In the genomic region with DNA sequence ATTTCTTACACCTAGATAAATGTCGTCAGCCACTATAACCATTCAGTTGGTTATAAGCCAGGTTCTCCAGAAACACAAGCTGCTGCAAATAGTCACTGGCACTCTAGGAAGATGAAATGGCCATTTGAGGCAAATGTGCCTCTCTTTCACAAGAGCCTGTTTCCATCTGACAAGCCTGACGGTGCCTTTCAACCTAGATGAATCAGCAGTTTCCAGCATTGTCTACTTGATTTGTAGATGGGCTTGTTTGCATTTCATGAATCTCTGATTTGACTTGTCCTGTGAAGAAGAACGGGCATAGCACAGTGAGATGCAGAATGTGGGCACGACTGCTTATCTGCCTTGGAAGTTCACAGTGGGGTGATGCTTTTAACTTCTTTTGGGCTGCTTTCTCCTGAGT, we compare ENCODE assay signal across 1 cellular context.
TF ChIP-seq lines count a peak whose summit lies in the region.

No MANE protein-coding gene starts in this region.

TF ChIP-seq in GM23338, 12 proteins besides CTCF, POLR2A, EP300 and RAD21 (continued from another document):
- TF ChIP-seq, protein P1, sequence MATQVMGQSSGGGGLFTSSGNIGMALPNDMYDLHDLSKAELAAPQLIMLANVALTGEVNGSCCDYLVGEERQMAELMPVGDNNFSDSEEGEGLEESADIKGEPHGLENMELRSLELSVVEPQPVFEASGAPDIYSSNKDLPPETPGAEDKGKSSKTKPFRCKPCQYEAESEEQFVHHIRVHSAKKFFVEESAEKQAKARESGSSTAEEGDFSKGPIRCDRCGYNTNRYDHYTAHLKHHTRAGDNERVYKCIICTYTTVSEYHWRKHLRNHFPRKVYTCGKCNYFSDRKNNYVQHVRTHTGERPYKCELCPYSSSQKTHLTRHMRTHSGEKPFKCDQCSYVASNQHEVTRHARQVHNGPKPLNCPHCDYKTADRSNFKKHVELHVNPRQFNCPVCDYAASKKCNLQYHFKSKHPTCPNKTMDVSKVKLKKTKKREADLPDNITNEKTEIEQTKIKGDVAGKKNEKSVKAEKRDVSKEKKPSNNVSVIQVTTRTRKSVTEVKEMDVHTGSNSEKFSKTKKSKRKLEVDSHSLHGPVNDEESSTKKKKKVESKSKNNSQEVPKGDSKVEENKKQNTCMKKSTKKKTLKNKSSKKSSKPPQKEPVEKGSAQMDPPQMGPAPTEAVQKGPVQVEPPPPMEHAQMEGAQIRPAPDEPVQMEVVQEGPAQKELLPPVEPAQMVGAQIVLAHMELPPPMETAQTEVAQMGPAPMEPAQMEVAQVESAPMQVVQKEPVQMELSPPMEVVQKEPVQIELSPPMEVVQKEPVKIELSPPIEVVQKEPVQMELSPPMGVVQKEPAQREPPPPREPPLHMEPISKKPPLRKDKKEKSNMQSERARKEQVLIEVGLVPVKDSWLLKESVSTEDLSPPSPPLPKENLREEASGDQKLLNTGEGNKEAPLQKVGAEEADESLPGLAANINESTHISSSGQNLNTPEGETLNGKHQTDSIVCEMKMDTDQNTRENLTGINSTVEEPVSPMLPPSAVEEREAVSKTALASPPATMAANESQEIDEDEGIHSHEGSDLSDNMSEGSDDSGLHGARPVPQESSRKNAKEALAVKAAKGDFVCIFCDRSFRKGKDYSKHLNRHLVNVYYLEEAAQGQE (IDR thresholded peaks at IDR 0.05; ENCODE audit: unreplicated experiment): no peak
- no peak for TF ChIP-seq STAT1 (IDR thresholded peaks at IDR 0.05; ENCODE audit: unreplicated experiment)
- TF ChIP-seq ZNF331 (CRISPR knock-in tag; IDR thresholded peaks at IDR 0.05; ENCODE audit: low read depth): no peak
- TF ChIP-seq ZNF114 (CRISPR knock-in tag; IDR thresholded peaks at IDR 0.05): no peak
- TF ChIP-seq, protein P2, sequence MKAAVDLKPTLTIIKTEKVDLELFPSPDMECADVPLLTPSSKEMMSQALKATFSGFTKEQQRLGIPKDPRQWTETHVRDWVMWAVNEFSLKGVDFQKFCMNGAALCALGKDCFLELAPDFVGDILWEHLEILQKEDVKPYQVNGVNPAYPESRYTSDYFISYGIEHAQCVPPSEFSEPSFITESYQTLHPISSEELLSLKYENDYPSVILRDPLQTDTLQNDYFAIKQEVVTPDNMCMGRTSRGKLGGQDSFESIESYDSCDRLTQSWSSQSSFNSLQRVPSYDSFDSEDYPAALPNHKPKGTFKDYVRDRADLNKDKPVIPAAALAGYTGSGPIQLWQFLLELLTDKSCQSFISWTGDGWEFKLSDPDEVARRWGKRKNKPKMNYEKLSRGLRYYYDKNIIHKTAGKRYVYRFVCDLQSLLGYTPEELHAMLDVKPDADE (IDR thresholded peaks at IDR 0.05): no peak
- no peak for TF ChIP-seq CREB1 (CRISPR knock-in tag; IDR thresholded peaks at IDR 0.05; ENCODE audit: low read depth)
- TF ChIP-seq EZH2phosphoT487 (IDR thresholded peaks at IDR 0.05; ENCODE audit: unreplicated experiment): no peak
- no peak for TF ChIP-seq POLR2AphosphoS5 (IDR thresholded peaks at IDR 0.05; ENCODE audit: low read depth)
- TF ChIP-seq JUNB (IDR thresholded peaks at IDR 0.05; ENCODE audit: unreplicated experiment): no peak
- no peak for TF ChIP-seq EZH2 (IDR thresholded peaks at IDR 0.05; ENCODE audit: low read depth, unreplicated experiment)
